Comparison of ENCODE assay signal across 19 cellular contexts in genomic region chr14:50371546-50371945, GRCh38. TPM values are rescaled to one million over a fixed set of nuclear protein-coding genes. Genes with fewer than 3 reads are reported as not detected.
DNase-seq lines count a peak whose midpoint lies in the region; ATAC-seq and TF ChIP-seq lines count a peak whose summit lies in the region.
"Had no signal": no experiment of that assay in that cellular context is flagged by ENCODE, and none has a peak within 500 bp of the region (broad histone marks: within the 10 kb centered on the region; RNA-seq: fewer than 3 reads in every experiment).

No MANE protein-coding gene starts in this region.

- H3K4me1 ChIP-seq in neuronal stem cell (ENCODE audit: control insufficient read depth in 2 of 2, insufficient read depth in 1 of 2, low read depth in 1 of 2, low read length in 2 of 2) (no peaks in the 10 kb centered on the region), thyroid gland (no peaks in the 10 kb centered on the region)
- H3K4me1 ChIP-seq: BE2C had no signal

- no peaks in the 10 kb centered on the region for H3K9me3 ChIP-seq in neuronal stem cell (replicated peaks in 1 of 2; ENCODE audit: control insufficient read depth in 2 of 2, insufficient read depth in 1 of 2, low read depth in 1 of 2, low read length in 2 of 2)
- H3K9me3 ChIP-seq in thyroid gland, result no peaks in the 10 kb centered on the region
- H3K9me3 ChIP-seq: BE2C had no signal

- no peak overlapping the region for H2BK120ac ChIP-seq in neuronal stem cell (ENCODE audit: low read depth, low read length)

- no peak overlapping the region for H3K9ac ChIP-seq in neuronal stem cell (ENCODE audit: low read depth, low read length, poor library complexity)

- H2AFZ ChIP-seq in neuronal stem cell (ENCODE audit: low read length), result no peak overlapping the region
- H2AFZ ChIP-seq: GM23338 had no signal

- no peak overlapping the region for H3K4me2 ChIP-seq in neuronal stem cell (ENCODE audit: insufficient read depth, low read length, poor library complexity, severe bottlenecking)
- H3K4me2 ChIP-seq: GM23338 had no signal

- H2BK15ac ChIP-seq in neuronal stem cell (ENCODE audit: low read length), result no peak overlapping the region

- no peak overlapping the region for H3K4ac ChIP-seq in neuronal stem cell (ENCODE audit: low read length)

- H3K36me3 Mint-ChIP-seq in progenitor cell of endocrine pancreas (ENCODE audit: insufficient read depth), result no peaks in the 10 kb centered on the region
- H3K36me3 Mint-ChIP-seq: CD4-positive, CD25-positive, alpha-beta regulatory T cell had no signal

- no peaks in the 10 kb centered on the region for H3K4me1 Mint-ChIP-seq in progenitor cell of endocrine pancreas (ENCODE audit: low read depth)
- H3K4me1 Mint-ChIP-seq: GM23338 had no signal

- H2BK12ac ChIP-seq in neuronal stem cell (ENCODE audit: low read length), result no peak overlapping the region

- no peak overlapping the region for H2BK5ac ChIP-seq in neuronal stem cell (ENCODE audit: low read length)

- H3K18ac ChIP-seq in neuronal stem cell (ENCODE audit: low read length), result peak overlapping the region; percentile 64

- H3K4me3 ChIP-seq in neuronal stem cell (ENCODE audit: low read length in 2 of 2), result no peak overlapping the region
- H3K4me3 ChIP-seq in thyroid gland (replicated peaks in 1 of 3), result no peak overlapping the region
- H3K4me3 ChIP-seq: GM23338 had no signal

- H3K14ac ChIP-seq in neuronal stem cell (ENCODE audit: low read length), result no peak overlapping the region

- WGBS in neuronal stem cell (ENCODE audit: extremely low coverage in 2 of 2, insufficient read length in 2 of 2, insufficient replicate concordance in 1 of 2), 2 donors, result no CpG with 5 or more reads among the region's 4 CpGs
- WGBS in thyroid gland, 2 donors, result 93 to 96% methylated on average over 3 to 4 of the region's 4 CpGs

- H3K23ac ChIP-seq in neuronal stem cell (ENCODE audit: low read depth, low read length, poor library complexity), result peak overlapping the region; percentile 15

- H3K27ac ChIP-seq in neuronal stem cell (replicated peaks; ENCODE audit: low read length), result no peak overlapping the region
- H3K27ac ChIP-seq in thyroid gland, result no peak overlapping the region
- H3K27ac ChIP-seq: HL-60 had no signal

- ATAC-seq in GM19328 (IDR thresholded peaks at IDR 0.05; ENCODE audit: unreplicated experiment), result no peak
- ATAC-seq: GM23338 had no signal

- peak overlapping the region; percentile 86 for H2AK5ac ChIP-seq in neuronal stem cell (ENCODE audit: low read depth, low read length)

- peaks cover 3% of the 10 kb centered on the region for H3K9me3 Mint-ChIP-seq in progenitor cell of endocrine pancreas (ENCODE audit: low read depth)
- H3K9me3 Mint-ChIP-seq: CD8-positive, alpha-beta memory T cell; GM23338 had no signal

- no peaks in the 10 kb centered on the region for H3K79me1 ChIP-seq in neuronal stem cell (ENCODE audit: low read depth, low read length)

- H4K91ac ChIP-seq in neuronal stem cell (ENCODE audit: low read depth, low read length, poor library complexity), result no peak overlapping the region

- TF ChIP-seq POLR2A in thyroid gland (IDR thresholded peaks at IDR 0.05), result no peak

- peak; percentile 74 for DNase-seq in DMS 273 treated with DMSO at 0.1 percent for 48 hours (lab: John Stamatoyannopoulos, UW)
- DNase-seq in NCI-H1694 treated with DMSO at 0.1 percent for 48 hours (lab: John Stamatoyannopoulos, UW), result peak; percentile 78
- peak; percentile 90 for DNase-seq in NCI-H524 treated with DMSO at 0.1 percent for 48 hours (lab: John Stamatoyannopoulos, UW)
- DNase-seq in neuronal stem cell (ENCODE audit: low spot score), result no peak
- DNase-seq in thyroid gland, result no peak
- DNase-seq in progenitor cell of endocrine pancreas (ENCODE audit: low spot score, unreplicated experiment), result no peak
- DNase-seq: ACHN; BE2C; C1 segment of cervical spinal cord; CD4-positive, CD25-positive, alpha-beta regulatory T cell; CD8-positive, alpha-beta memory T cell; COR-L47; DMS153; DMS79; GDM1; HCEC 1CT had no signal

- H3K27me3 Mint-ChIP-seq in progenitor cell of endocrine pancreas, result no peaks in the 10 kb centered on the region
- H3K27me3 Mint-ChIP-seq: CD4-positive, CD25-positive, alpha-beta regulatory T cell had no signal

- no peak overlapping the region for H3K27ac Mint-ChIP-seq in progenitor cell of endocrine pancreas
- H3K27ac Mint-ChIP-seq: CD8-positive, alpha-beta memory T cell; GM23338 had no signal

- H3K27me3 ChIP-seq in neuronal stem cell (ENCODE audit: control insufficient read depth in 3 of 3, insufficient read depth in 3 of 3, low read depth in 1 of 3, low read length in 3 of 3) (no peaks in the 10 kb centered on the region), thyroid gland (no peaks in the 10 kb centered on the region)
- H3K27me3 ChIP-seq: BE2C had no signal

- intact Hi-C loops in thyroid gland (cut with DNase I), result no loop called here

- H3K4me3 Mint-ChIP-seq in progenitor cell of endocrine pancreas (ENCODE audit: low read depth), result no peak overlapping the region
- H3K4me3 Mint-ChIP-seq: CD4-positive, CD25-positive, alpha-beta regulatory T cell; CD8-positive, alpha-beta memory T cell; GM23338 had no signal

- H3K36me3 ChIP-seq in neuronal stem cell (replicated peaks in 1 of 2; ENCODE audit: control insufficient read depth in 2 of 2, insufficient read depth in 2 of 2, low read length in 2 of 2) (no peaks in the 10 kb centered on the region), thyroid gland (no peaks in the 10 kb centered on the region)
- H3K36me3 ChIP-seq: BE2C had no signal

- TF ChIP-seq CTCF in thyroid gland (IDR thresholded peaks at IDR 0.05) (no peak), progenitor cell of endocrine pancreas (IDR thresholded peaks at IDR 0.05; ENCODE audit: unreplicated experiment) (no peak)

- no peak overlapping the region for H4K8ac ChIP-seq in neuronal stem cell (ENCODE audit: low read depth, low read length)

RNA-seq across cellular contexts. Expression of gene CDKL1, which starts 25.1 kb away (rescaled TPM):
- polyA plus RNA-seq in neuronal stem cell (2013, experiment 1 of 2), result 1.5 TPM
- 3.0 TPM for polyA plus RNA-seq in neuronal stem cell (2013, experiment 2 of 2)
- total RNA-seq in thyroid gland (10 to 100 TPM; 18.6 to 37.9 (median 35.5) TPM), progenitor cell of endocrine pancreas (1.3 and 1.5 TPM in 2 replicates)

RNA-seq across cellular contexts. Expression of gene DMAC2L, which starts 59.4 kb away (rescaled TPM):
- 11.3 TPM for polyA plus RNA-seq in neuronal stem cell (2013, experiment 1 of 2)
- polyA plus RNA-seq in neuronal stem cell (2013, experiment 2 of 2), result 10.7 TPM
- total RNA-seq in thyroid gland (10 to 100 TPM; 15.2 to 44.2 (median 32.8) TPM), progenitor cell of endocrine pancreas (19.6 and 21.7 TPM in 2 replicates)

RNA-seq across cellular contexts. Expression of gene L2HGDH, which starts 59.5 kb away (rescaled TPM):
- polyA plus RNA-seq in neuronal stem cell (2013, experiment 1 of 2), result 6.7 TPM
- polyA plus RNA-seq in neuronal stem cell (2013, experiment 2 of 2), result 6.9 TPM
- total RNA-seq in thyroid gland (10 to 100 TPM in 2 of 4 donors, 1 to 10 TPM in 2; 8.7 to 10.9 (median 9.7) TPM), progenitor cell of endocrine pancreas (13.1 and 14.4 TPM in 2 replicates)

Comparison
In these comparisons a context has a peak if more than half of its experiments do, and no peak if none do; other contexts are left out.
1. DNase-seq: peak in DMS 273 treated with DMSO at 0.1 percent for 48 hours (single experiment), NCI-H1694 treated with DMSO at 0.1 percent for 48 hours (single experiment) and NCI-H524 treated with DMSO at 0.1 percent for 48 hours (single experiment); none in neuronal stem cell (single experiment), thyroid gland (0 of 2) and progenitor cell of endocrine pancreas (single experiment).